Comparison of ENCODE assay signal across 10 cellular contexts in the genomic region with DNA sequence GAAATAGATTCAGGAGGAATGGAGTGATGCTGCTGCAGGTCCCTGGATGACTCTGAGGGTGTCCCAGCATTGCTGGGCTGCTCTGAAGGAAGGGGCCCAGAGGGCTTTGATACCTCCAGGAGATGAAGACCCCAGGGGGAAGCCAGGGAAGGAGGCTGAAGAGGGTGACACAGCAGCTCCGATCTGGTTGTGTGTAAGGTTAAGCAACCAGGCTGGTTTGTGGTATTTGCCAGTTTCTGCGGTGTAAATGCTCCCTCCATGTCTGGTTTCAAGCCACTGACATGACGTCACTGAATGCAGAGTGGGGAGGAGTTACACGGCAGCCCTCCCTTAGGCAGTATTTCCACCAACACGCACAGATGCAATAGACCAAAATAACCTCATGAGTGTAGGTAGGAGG. TPM values are rescaled to one million over a fixed set of nuclear protein-coding genes. Genes with fewer than 3 reads are reported as not detected.
A peak's percentile ranks its signal among the peaks of the same experiment; 100 is the strongest.
DNase-seq lines count a peak whose midpoint lies in the region; ATAC-seq and TF ChIP-seq lines count a peak whose summit lies in the region.
"Had no signal": no experiment of that assay in that cellular context is flagged by ENCODE, and none has a peak within 500 bp of the region (broad histone marks: within the 10 kb centered on the region; RNA-seq: fewer than 3 reads in every experiment).

No MANE protein-coding gene starts in this region.

- ATAC-seq in HG03565 (IDR thresholded peaks at IDR 0.05; ENCODE audit: unreplicated experiment): no peak

- no peak overlapping the region for H3K4me3 Mint-ChIP-seq in activated naive CD4-positive, alpha-beta T cell treated with anti-CD3 and anti-CD28 coated beads, Interleukin-2, amount 10 ng/mL, durations not matched to agents 7 days and 5 days

- POLR2A ChIA-PET in RWPE1 (lab: Yijun Ruan, JAX; ENCODE audit: low non-redundant PET): no interaction called here

- WGBS in suprapubic skin: 44% methylated on average over 5 of the region's 5 CpGs

- CTCF ChIA-PET in activated naive CD4-positive, alpha-beta T cell treated with anti-CD3 and anti-CD28 coated beads, Interleukin-2, amount 10 ng/mL, durations not matched to agents 7 days and 5 days (lab: Charles Lee): no interaction called here
- CTCF ChIA-PET in RWPE1 (lab: Yijun Ruan, JAX): interaction anchor here (0.6 to 1.0 kb wide), 2 partner anchors 16 to 175 kb away, joined by 3 to 6 read pairs; no protein-coding TSS in a partner anchor

- H3K27ac ChIP-seq in RWPE1 (peak overlapping the region; percentile 68), suprapubic skin (no peak overlapping the region)

- H3K4me3 ChIP-seq in fibroblast of mammary gland (ENCODE audit: control insufficient read depth, low read depth, low read length): no peak overlapping the region
- no peak overlapping the region for H3K4me3 ChIP-seq in suprapubic skin

- no peak overlapping the region for H3K27ac Mint-ChIP-seq in activated naive CD4-positive, alpha-beta T cell treated with anti-CD3 and anti-CD28 coated beads, Interleukin-2, amount 10 ng/mL, durations not matched to agents 7 days and 5 days

- DNase-seq in activated naive CD4-positive, alpha-beta T cell treated with anti-CD3 and anti-CD28 coated beads, Interleukin-2, amount 10 ng/mL, durations not matched to agents 7 days and 5 days: peak; percentile 27
- DNase-seq in activated naive CD4-positive, alpha-beta T cell (lab: John Stamatoyannopoulos, UW): no peak
- DNase-seq in RWPE1 (ENCODE audit: low spot score) (peak; percentile 38), fibroblast of mammary gland (ENCODE audit: low read depth) (peak; percentile 93), suprapubic skin (ENCODE audit: low spot score in 2 of 2) (peak; percentile 37 to 58), NCI-H524 treated with DMSO at 0.1 percent for 48 hours (lab: John Stamatoyannopoulos, UW) (no peak), erythroblast (lab: John Stamatoyannopoulos, UW) (no peak)

- no peak for TF ChIP-seq EP300 in suprapubic skin (IDR thresholded peaks at IDR 0.05)

- H3K36me3 ChIP-seq in suprapubic skin: no peaks in the 10 kb centered on the region

- TF ChIP-seq CTCF in RWPE1 (conservative IDR thresholded peaks at IDR 0.05; ENCODE audit: low read depth) (no peak), fibroblast of mammary gland (conservative IDR thresholded peaks at IDR 0.05; ENCODE audit: control insufficient read depth, insufficient read depth, low read depth, low read length) (no peak), suprapubic skin (IDR thresholded peaks at IDR 0.05) (no peak)

- H3K9me3 Mint-ChIP-seq in activated naive CD4-positive, alpha-beta T cell treated with anti-CD3 and anti-CD28 coated beads, Interleukin-2, amount 10 ng/mL, durations not matched to agents 7 days and 5 days: no peaks in the 10 kb centered on the region

- no peaks in the 10 kb centered on the region for H3K4me1 Mint-ChIP-seq in activated naive CD4-positive, alpha-beta T cell treated with anti-CD3 and anti-CD28 coated beads, Interleukin-2, amount 10 ng/mL, durations not matched to agents 7 days and 5 days

- H3K9me3 ChIP-seq in suprapubic skin: no peaks in the 10 kb centered on the region

- H3K4me1 ChIP-seq in suprapubic skin: peaks cover 43% of the 10 kb centered on the region

- no peaks in the 10 kb centered on the region for H3K27me3 Mint-ChIP-seq in activated naive CD4-positive, alpha-beta T cell treated with anti-CD3 and anti-CD28 coated beads, Interleukin-2, amount 10 ng/mL, durations not matched to agents 7 days and 5 days

- TF ChIP-seq POLR2A in suprapubic skin (IDR thresholded peaks at IDR 0.05): no peak
- no peak for TF ChIP-seq POLR2A in erythroblast (IDR thresholded peaks at IDR 0.05; ENCODE audit: low read length)

- no peaks in the 10 kb centered on the region for H3K27me3 ChIP-seq in suprapubic skin

- H3K36me3 Mint-ChIP-seq in activated naive CD4-positive, alpha-beta T cell treated with anti-CD3 and anti-CD28 coated beads, Interleukin-2, amount 10 ng/mL, durations not matched to agents 7 days and 5 days: no peaks in the 10 kb centered on the region

RNA-seq across cellular contexts. Expression of a gene that starts 40.0 kb away (rescaled TPM):
- 10 to 100 TPM in 1 of 4 donors, not detected in 3; 59.2 TPM for total RNA-seq in suprapubic skin
- total RNA-seq: endothelial cell of umbilical vein had no signal

RNA-seq across cellular contexts. Expression of a gene that starts 46.7 kb away (rescaled TPM):
- total RNA-seq in suprapubic skin: 1 to 10 TPM in 1 of 4 donors, not detected in 3; 9.5 TPM
- total RNA-seq: endothelial cell of umbilical vein, skeletal muscle tissue had no signal

Comparison
In these comparisons a context has a peak if more than half of its experiments do, and no peak if none do; other contexts are left out.
1. DNase-seq: peak in activated naive CD4-positive, alpha-beta T cell treated with anti-CD3 and anti-CD28 coated beads, Interleukin-2, amount 10 ng/mL, durations not matched to agents 7 days and 5 days (single experiment), RWPE1 (single experiment), fibroblast of mammary gland (single experiment) and suprapubic skin (2 of 2); none in activated naive CD4-positive, alpha-beta T cell (0 of 4), NCI-H524 treated with DMSO at 0.1 percent for 48 hours (single experiment) and erythroblast (0 of 2).